Comparison of ENCODE assay signal across 28 cellular contexts in the genomic region with DNA sequence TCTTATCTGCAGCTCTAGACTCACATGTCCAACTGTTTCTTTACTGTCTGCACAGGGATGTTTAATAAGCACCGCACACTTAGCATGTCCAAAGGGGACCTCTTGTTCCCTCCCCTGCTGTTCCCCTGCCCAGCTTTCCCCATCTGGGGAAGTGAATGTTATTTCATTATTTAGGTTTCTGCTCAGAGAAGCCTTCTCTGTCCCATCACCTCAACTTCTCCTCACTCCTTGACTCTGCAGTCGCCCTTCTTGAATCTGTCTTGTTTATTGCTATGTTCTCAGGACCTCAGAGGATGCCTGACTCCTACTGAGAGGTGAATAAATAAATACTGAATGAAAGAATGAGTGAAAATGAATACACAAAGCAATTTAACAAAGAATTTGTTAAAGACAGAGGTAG.
DNase-seq lines count a peak whose midpoint lies in the region; ATAC-seq and TF ChIP-seq lines count a peak whose summit lies in the region.
"Had no signal": no experiment of that assay in that cellular context is flagged by ENCODE, and none has a peak within 500 bp of the region (broad histone marks: within the 10 kb centered on the region; RNA-seq: fewer than 3 reads in every experiment).

No MANE protein-coding gene starts in this region.

- no peak overlapping the region for H3K4me3 Mint-ChIP-seq in activated T-cell treated with anti-CD3 and anti-CD28 coated beads, Interleukin-2, amount 50 U/mL, for 72 hours
- H3K4me3 Mint-ChIP-seq in brain (no peak overlapping the region), osteocyte (ENCODE audit: unreplicated experiment) (no peak overlapping the region)
- H3K4me3 Mint-ChIP-seq: activated CD4-positive, alpha-beta memory T cell treated with anti-CD3 and anti-CD28 coated beads, Interleukin-2, amount 10 ng/mL, durations not matched to agents 7 days and 5 days; activated naive CD4-positive, alpha-beta T cell treated with anti-CD3 and anti-CD28 coated beads, Interleukin-2, amount 10 ng/mL, durations not matched to agents 7 days and 5 days; IgD-negative memory B cell; stimulated activated naive CD8-positive, alpha-beta T cell treated with anti-CD3 and anti-CD28 coated beads, Interleukin-15, Interleukin-2, amounts not matched to agents 100 ng/mL and 50 ng/mL, for 24 hours had no signal

- no peaks in the 10 kb centered on the region for H3K9me3 ChIP-seq in vagina
- H3K9me3 ChIP-seq in MG63 = no peaks in the 10 kb centered on the region
- H3K9me3 ChIP-seq: adrenal gland, Peyer's patch, tibial nerve had no signal

- H3K9me3 Mint-ChIP-seq in activated T-cell treated with anti-CD3 and anti-CD28 coated beads, Interleukin-2, amount 50 U/mL, for 72 hours = no peaks in the 10 kb centered on the region
- H3K9me3 Mint-ChIP-seq in brain (no peaks in the 10 kb centered on the region), osteocyte (ENCODE audit: unreplicated experiment) (no peaks in the 10 kb centered on the region)
- H3K9me3 Mint-ChIP-seq: activated CD4-positive, alpha-beta memory T cell treated with anti-CD3 and anti-CD28 coated beads, Interleukin-2, amount 10 ng/mL, durations not matched to agents 7 days and 5 days; activated naive CD4-positive, alpha-beta T cell treated with anti-CD3 and anti-CD28 coated beads, Interleukin-2, amount 10 ng/mL, durations not matched to agents 7 days and 5 days; IgD-negative memory B cell; stimulated activated naive CD8-positive, alpha-beta T cell treated with anti-CD3 and anti-CD28 coated beads, Interleukin-15, Interleukin-2, amounts not matched to agents 100 ng/mL and 50 ng/mL, for 24 hours had no signal

- no peak for TF ChIP-seq CTCF in brain (conservative IDR thresholded peaks at IDR 0.05)
- TF ChIP-seq CTCF in osteocyte (IDR thresholded peaks at IDR 0.05) = no peak
- no peak for TF ChIP-seq CTCF in vagina (IDR thresholded peaks at IDR 0.05)

- H3K36me3 ChIP-seq in vagina (no peaks in the 10 kb centered on the region), MG63 (peaks cover 3% of the 10 kb centered on the region; the same call in 1 of the 2 replicates)
- H3K36me3 ChIP-seq: adrenal gland, brain microvascular endothelial cell, Peyer's patch had no signal

- peaks cover 23% of the 10 kb centered on the region for H3K4me1 ChIP-seq in vagina

- intact Hi-C loops in vagina (cut with DNase I) = loop anchor here (5.0 kb wide), 1 partner anchor 281 kb away; no protein-coding TSS in a partner anchor

- ATAC-seq in activated T-cell treated with anti-CD3 and anti-CD28 coated beads, Interleukin-2, amount 50 U/mL, for 72 hours (replicated peaks in 1 of 2) = no peak
- ATAC-seq in HG02938 (IDR thresholded peaks at IDR 0.05; ENCODE audit: unreplicated experiment) = no peak

- no peaks in the 10 kb centered on the region for H3K4me1 Mint-ChIP-seq in activated T-cell treated with anti-CD3 and anti-CD28 coated beads, Interleukin-2, amount 50 U/mL, for 72 hours (ENCODE audit: low read depth)
- H3K4me1 Mint-ChIP-seq in brain (peaks cover 57% of the 10 kb centered on the region), osteocyte (ENCODE audit: unreplicated experiment) (peaks cover 53% of the 10 kb centered on the region)
- H3K4me1 Mint-ChIP-seq: activated naive CD4-positive, alpha-beta T cell treated with anti-CD3 and anti-CD28 coated beads, Interleukin-2, amount 10 ng/mL, durations not matched to agents 7 days and 5 days had no signal

- H3K4me3 ChIP-seq in vagina (no peak overlapping the region), MG63 (no peak overlapping the region)
- H3K4me3 ChIP-seq: adrenal gland, Peyer's patch, tibial nerve had no signal

- no peaks in the 10 kb centered on the region for H3K27me3 ChIP-seq in vagina
- no peaks in the 10 kb centered on the region for H3K27me3 ChIP-seq in MG63
- H3K27me3 ChIP-seq: adrenal gland, brain microvascular endothelial cell, Peyer's patch, tibial nerve had no signal

- no peak for TF ChIP-seq POLR2A in vagina (IDR thresholded peaks at IDR 0.05)

- DNase-seq in activated T-cell treated with anti-CD3 and anti-CD28 coated beads, Interleukin-2, amount 50 U/mL, for 72 hours = no peak
- DNase-seq in activated T-cell treated with anti-CD3 and anti-CD28 coated beads, Interleukin-2, amount 50 U/mL, for 1 hour = no peak
- DNase-seq in osteocyte (ENCODE audit: extremely low spot score, unreplicated experiment) = no peak
- DNase-seq in vagina (ENCODE audit: extremely low spot score in 2 of 2) = no peak
- DNase-seq in MG63 = no peak
- no peak for DNase-seq in NCI-H1092 treated with DMSO at 0.1 percent for 48 hours (lab: John Stamatoyannopoulos, UW)
- DNase-seq: activated CD4-positive, alpha-beta memory T cell treated with anti-CD3 and anti-CD28 coated beads, Interleukin-2, amount 10 ng/mL, durations not matched to agents 7 days and 5 days; activated CD4-positive, alpha-beta T cell treated with anti-CD3 and anti-CD28 coated beads for 1 hour; activated CD8-positive, alpha-beta memory T cell treated with anti-CD3 and anti-CD28 coated beads, Interleukin-2, amount 50 U/mL, for 4 hours; activated naive CD4-positive, alpha-beta T cell treated with anti-CD3 and anti-CD28 coated beads, Interleukin-2, amount 10 ng/mL, durations not matched to agents 7 days and 5 days; adrenal gland; brain microvascular endothelial cell; Calu3; DMS79; hypothalamus; NCI-H1092; NCI-H1930; NCI-H526 treated with DMSO at 0.1 percent for 48 hours; Peyer's patch; SHP77 treated with DMSO at 0.1 percent for 48 hours; small intestine; stimulated activated CD4-positive, alpha-beta T cell treated with anti-CD3 and anti-CD28 coated beads, Interleukin-2, amount 100 ng/mL, for 24 hours had no signal

- H3K27me3 Mint-ChIP-seq in activated T-cell treated with anti-CD3 and anti-CD28 coated beads, Interleukin-2, amount 50 U/mL, for 72 hours (ENCODE audit: low read depth) = peaks cover 24% of the 10 kb centered on the region
- H3K27me3 Mint-ChIP-seq in brain = no peaks in the 10 kb centered on the region
- no peaks in the 10 kb centered on the region for H3K27me3 Mint-ChIP-seq in osteocyte (ENCODE audit: unreplicated experiment)

- peak overlapping the region; percentile 22 for H3K27ac Mint-ChIP-seq in activated T-cell treated with anti-CD3 and anti-CD28 coated beads, Interleukin-2, amount 50 U/mL, for 72 hours
- peak overlapping the region in 3 of 5 experiments; percentile 4 to 26 (median 5) for H3K27ac Mint-ChIP-seq in brain
- H3K27ac Mint-ChIP-seq in osteocyte (ENCODE audit: unreplicated experiment) = peak overlapping the region; percentile 52
- H3K27ac Mint-ChIP-seq: activated CD4-positive, alpha-beta memory T cell treated with anti-CD3 and anti-CD28 coated beads, Interleukin-2, amount 10 ng/mL, durations not matched to agents 7 days and 5 days; activated naive CD4-positive, alpha-beta T cell treated with anti-CD3 and anti-CD28 coated beads, Interleukin-2, amount 10 ng/mL, durations not matched to agents 7 days and 5 days; IgD-negative memory B cell; stimulated activated naive CD8-positive, alpha-beta T cell treated with anti-CD3 and anti-CD28 coated beads, Interleukin-15, Interleukin-2, amounts not matched to agents 100 ng/mL and 50 ng/mL, for 24 hours had no signal

- no peaks in the 10 kb centered on the region for H3K36me3 Mint-ChIP-seq in activated T-cell treated with anti-CD3 and anti-CD28 coated beads, Interleukin-2, amount 50 U/mL, for 72 hours (ENCODE audit: insufficient read depth in 2 of 2)
- H3K36me3 Mint-ChIP-seq in brain = no peaks in the 10 kb centered on the region
- peaks cover 6% of the 10 kb centered on the region for H3K36me3 Mint-ChIP-seq in osteocyte (ENCODE audit: unreplicated experiment)
- H3K36me3 Mint-ChIP-seq: activated naive CD4-positive, alpha-beta T cell treated with anti-CD3 and anti-CD28 coated beads, Interleukin-2, amount 10 ng/mL, durations not matched to agents 7 days and 5 days; IgD-negative memory B cell had no signal

- H3K27ac ChIP-seq in vagina = peak overlapping the region; percentile 65
- H3K27ac ChIP-seq: adrenal gland, brain microvascular endothelial cell, parathyroid adenoma, Peyer's patch had no signal
